In the genomic region with DNA sequence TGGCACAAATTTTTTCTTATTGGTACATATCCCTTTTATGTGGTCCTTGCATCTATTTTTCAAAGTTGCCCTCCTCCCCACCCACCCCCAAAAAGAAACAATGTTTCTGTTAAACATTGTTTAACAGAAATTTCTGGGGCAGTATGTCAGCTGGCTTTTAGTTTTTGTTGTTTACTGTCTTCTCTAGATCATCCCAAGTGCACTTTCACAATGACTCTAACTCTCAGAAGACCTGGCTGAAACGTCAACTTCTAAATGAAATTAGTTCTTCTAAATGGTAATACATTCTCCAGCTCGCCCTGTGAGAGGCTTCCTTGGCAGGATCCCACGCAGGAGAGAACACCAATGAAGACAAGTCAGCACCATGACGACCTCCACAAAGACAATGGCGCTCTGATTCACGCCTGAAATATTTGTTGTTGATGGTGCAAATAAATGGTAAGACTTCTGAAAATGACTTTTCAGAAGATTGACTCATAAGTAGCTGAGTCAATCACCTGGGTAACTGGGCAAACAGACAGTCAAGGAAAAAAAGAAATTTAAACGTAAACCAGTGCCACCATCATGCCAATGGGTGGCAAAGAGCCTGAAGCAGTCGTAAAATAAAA, we compare ENCODE assay signal across 8 cellular contexts.
DNase-seq lines count a peak whose midpoint lies in the region; ATAC-seq and TF ChIP-seq lines count a peak whose summit lies in the region.

No MANE protein-coding gene starts in this region.

- H3K36me3 ChIP-seq in BJ (ENCODE audit: control insufficient read depth, insufficient read depth, low read length) = no peaks in the 10 kb centered on the region

- no peaks in the 10 kb centered on the region for H3K27me3 ChIP-seq in BJ (ENCODE audit: control insufficient read depth, insufficient read depth, low read length)

- intact Hi-C loops in left ventricle myocardium superior (cut with micrococcal nuclease) = no loop called here
- intact Hi-C loops in posterior cingulate gyrus (cut with DNase I) = no loop called here

- peak; percentile 75 for ATAC-seq in GM21381 (IDR thresholded peaks at IDR 0.05; ENCODE audit: unreplicated experiment)
- peak; percentile 80 for ATAC-seq in HG03457 (IDR thresholded peaks at IDR 0.05; ENCODE audit: unreplicated experiment)
- no peak for ATAC-seq in left ventricle myocardium superior

- DNase-seq in BJ (ENCODE audit: low read depth) = peak; percentile 33
- DNase-seq in epithelial cell of esophagus (ENCODE audit: low read depth) = peak; percentile 98
- DNase-seq in hippocampal formation (lab: John Stamatoyannopoulos, UW) = no peak
- DNase-seq in left ventricle myocardium superior = no peak
- DNase-seq in posterior cingulate gyrus = no peak
- no peak for DNase-seq in coronary artery (ENCODE audit: low spot score)

- no peak overlapping the region for H3K27ac ChIP-seq in coronary artery

- CTCF ChIA-PET in BJ (lab: Yijun Ruan, JAX) = no interaction called here

- H3K4me3 ChIP-seq in BJ (ENCODE audit: low read depth, low read length) (no peak overlapping the region), epithelial cell of esophagus (ENCODE audit: low read length) (no peak overlapping the region), coronary artery (no peak overlapping the region)

- no peak for TF ChIP-seq CTCF in BJ (IDR thresholded peaks at IDR 0.05; ENCODE audit: insufficient read depth, low read depth, low read length)
- no peak for TF ChIP-seq CTCF in epithelial cell of esophagus (IDR thresholded peaks at IDR 0.05; ENCODE audit: insufficient read depth, low read depth, low read length, missing control alignments)
- no peak for TF ChIP-seq CTCF in coronary artery (IDR thresholded peaks at IDR 0.05)

- POLR2A ChIA-PET in BJ (lab: Charles Lee) = no interaction called here

Comparison
In these comparisons a context has a peak if more than half of its experiments do, and no peak if none do; other contexts are left out.
1. DNase-seq: peak in BJ (single experiment) and epithelial cell of esophagus (single experiment); none in hippocampal formation (0 of 2), left ventricle myocardium superior (single experiment), posterior cingulate gyrus (0 of 10) and coronary artery (single experiment).